In the genomic region with DNA sequence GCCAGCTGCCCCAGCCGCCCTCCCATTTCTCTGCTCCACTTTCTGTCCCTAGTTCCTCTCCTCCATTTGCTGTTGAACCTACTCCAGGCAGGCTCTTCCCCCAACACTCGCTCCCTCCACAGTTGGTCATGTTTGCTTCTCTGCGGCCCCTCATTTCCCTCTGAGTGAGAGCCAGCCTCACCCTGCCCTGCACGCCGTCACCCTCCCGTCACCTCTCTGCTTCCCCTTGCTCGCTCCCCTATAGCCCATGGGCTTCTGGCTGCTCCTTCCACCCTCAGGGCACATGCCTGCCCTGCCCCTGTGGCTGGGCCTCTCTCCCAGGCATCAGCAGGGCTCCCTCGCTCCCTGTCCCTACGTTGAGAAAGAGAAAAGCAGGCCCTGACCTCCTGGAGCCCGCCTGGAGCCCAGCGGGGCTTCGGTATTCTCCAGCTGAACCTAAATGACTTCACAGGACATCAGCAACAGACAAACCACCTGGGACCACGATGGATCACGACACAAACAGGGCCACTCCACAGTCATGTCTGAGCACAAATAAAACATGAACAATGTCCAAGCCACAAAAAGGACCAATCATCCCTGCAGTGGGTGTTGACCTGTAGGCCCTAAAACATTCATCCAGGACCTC, we compare ENCODE assay signal across 3 cellular contexts.
A peak's percentile ranks its signal among the peaks of the same experiment; 100 is the strongest.
TF ChIP-seq lines count a peak whose summit lies in the region.

No MANE protein-coding gene starts in this region.

TF ChIP-seq in IMR-90, 13 proteins besides CTCF, POLR2A, EP300 and RAD21:
- TF ChIP-seq MAZ (IDR thresholded peaks at IDR 0.05; ENCODE audit: borderline replicate concordance, low read depth, low read length) (no peak), BHLHE40 (IDR thresholded peaks at IDR 0.05; ENCODE audit: low read depth, low read length) (no peak), SMC3 (IDR thresholded peaks at IDR 0.05; ENCODE audit: low read depth, low read length) (no peak), CHD1 (IDR thresholded peaks at IDR 0.05; ENCODE audit: low read depth, low read length) (no peak), RFX5 (IDR thresholded peaks at IDR 0.05; ENCODE audit: low read depth, low read length) (no peak)

TF ChIP-seq in HepG2, 621 proteins besides CTCF, POLR2A, EP300 and RAD21 (continues in another document):
- TF ChIP-seq, protein P1, sequence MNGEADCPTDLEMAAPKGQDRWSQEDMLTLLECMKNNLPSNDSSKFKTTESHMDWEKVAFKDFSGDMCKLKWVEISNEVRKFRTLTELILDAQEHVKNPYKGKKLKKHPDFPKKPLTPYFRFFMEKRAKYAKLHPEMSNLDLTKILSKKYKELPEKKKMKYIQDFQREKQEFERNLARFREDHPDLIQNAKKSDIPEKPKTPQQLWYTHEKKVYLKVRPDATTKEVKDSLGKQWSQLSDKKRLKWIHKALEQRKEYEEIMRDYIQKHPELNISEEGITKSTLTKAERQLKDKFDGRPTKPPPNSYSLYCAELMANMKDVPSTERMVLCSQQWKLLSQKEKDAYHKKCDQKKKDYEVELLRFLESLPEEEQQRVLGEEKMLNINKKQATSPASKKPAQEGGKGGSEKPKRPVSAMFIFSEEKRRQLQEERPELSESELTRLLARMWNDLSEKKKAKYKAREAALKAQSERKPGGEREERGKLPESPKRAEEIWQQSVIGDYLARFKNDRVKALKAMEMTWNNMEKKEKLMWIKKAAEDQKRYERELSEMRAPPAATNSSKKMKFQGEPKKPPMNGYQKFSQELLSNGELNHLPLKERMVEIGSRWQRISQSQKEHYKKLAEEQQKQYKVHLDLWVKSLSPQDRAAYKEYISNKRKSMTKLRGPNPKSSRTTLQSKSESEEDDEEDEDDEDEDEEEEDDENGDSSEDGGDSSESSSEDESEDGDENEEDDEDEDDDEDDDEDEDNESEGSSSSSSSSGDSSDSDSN (CRISPR knock-in tag; IDR thresholded peaks at IDR 0.05), result peak; percentile 48; the same call in 1 of the 2 replicates
- TF ChIP-seq ZFX (CRISPR knock-in tag; IDR thresholded peaks at IDR 0.05; ENCODE audit: low read depth) (peak; percentile 50; the same call in 1 of the 2 replicates), ZFY (CRISPR knock-in tag; IDR thresholded peaks at IDR 0.05) (peak; percentile 11; the same call in 1 of the 2 replicates)
- TF ChIP-seq, protein P2, sequence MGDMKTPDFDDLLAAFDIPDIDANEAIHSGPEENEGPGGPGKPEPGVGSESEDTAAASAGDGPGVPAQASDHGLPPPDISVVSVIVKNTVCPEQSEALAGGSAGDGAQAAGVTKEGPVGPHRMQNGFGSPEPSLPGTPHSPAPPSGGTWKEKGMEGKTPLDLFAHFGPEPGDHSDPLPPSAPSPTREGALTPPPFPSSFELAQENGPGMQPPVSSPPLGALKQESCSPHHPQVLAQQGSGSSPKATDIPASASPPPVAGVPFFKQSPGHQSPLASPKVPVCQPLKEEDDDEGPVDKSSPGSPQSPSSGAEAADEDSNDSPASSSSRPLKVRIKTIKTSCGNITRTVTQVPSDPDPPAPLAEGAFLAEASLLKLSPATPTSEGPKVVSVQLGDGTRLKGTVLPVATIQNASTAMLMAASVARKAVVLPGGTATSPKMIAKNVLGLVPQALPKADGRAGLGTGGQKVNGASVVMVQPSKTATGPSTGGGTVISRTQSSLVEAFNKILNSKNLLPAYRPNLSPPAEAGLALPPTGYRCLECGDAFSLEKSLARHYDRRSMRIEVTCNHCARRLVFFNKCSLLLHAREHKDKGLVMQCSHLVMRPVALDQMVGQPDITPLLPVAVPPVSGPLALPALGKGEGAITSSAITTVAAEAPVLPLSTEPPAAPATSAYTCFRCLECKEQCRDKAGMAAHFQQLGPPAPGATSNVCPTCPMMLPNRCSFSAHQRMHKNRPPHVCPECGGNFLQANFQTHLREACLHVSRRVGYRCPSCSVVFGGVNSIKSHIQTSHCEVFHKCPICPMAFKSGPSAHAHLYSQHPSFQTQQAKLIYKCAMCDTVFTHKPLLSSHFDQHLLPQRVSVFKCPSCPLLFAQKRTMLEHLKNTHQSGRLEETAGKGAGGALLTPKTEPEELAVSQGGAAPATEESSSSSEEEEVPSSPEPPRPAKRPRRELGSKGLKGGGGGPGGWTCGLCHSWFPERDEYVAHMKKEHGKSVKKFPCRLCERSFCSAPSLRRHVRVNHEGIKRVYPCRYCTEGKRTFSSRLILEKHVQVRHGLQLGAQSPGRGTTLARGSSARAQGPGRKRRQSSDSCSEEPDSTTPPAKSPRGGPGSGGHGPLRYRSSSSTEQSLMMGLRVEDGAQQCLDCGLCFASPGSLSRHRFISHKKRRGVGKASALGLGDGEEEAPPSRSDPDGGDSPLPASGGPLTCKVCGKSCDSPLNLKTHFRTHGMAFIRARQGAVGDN (CRISPR knock-in tag; IDR thresholded peaks at IDR 0.05), result peak; percentile 70
- TF ChIP-seq, protein P3, sequence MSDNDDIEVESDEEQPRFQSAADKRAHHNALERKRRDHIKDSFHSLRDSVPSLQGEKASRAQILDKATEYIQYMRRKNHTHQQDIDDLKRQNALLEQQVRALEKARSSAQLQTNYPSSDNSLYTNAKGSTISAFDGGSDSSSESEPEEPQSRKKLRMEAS (IDR thresholded peaks at IDR 0.05), result peak; percentile 46
- TF ChIP-seq, protein P4, sequence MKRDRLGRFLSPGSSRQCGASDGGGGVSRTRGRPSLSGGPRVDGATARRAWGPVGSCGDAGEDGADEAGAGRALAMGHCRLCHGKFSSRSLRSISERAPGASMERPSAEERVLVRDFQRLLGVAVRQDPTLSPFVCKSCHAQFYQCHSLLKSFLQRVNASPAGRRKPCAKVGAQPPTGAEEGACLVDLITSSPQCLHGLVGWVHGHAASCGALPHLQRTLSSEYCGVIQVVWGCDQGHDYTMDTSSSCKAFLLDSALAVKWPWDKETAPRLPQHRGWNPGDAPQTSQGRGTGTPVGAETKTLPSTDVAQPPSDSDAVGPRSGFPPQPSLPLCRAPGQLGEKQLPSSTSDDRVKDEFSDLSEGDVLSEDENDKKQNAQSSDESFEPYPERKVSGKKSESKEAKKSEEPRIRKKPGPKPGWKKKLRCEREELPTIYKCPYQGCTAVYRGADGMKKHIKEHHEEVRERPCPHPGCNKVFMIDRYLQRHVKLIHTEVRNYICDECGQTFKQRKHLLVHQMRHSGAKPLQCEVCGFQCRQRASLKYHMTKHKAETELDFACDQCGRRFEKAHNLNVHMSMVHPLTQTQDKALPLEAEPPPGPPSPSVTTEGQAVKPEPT (CRISPR knock-in tag; IDR thresholded peaks at IDR 0.05; ENCODE audit: low read depth), result peak; percentile 46; the same call in 1 of the 2 replicates
- TF ChIP-seq, protein P5, sequence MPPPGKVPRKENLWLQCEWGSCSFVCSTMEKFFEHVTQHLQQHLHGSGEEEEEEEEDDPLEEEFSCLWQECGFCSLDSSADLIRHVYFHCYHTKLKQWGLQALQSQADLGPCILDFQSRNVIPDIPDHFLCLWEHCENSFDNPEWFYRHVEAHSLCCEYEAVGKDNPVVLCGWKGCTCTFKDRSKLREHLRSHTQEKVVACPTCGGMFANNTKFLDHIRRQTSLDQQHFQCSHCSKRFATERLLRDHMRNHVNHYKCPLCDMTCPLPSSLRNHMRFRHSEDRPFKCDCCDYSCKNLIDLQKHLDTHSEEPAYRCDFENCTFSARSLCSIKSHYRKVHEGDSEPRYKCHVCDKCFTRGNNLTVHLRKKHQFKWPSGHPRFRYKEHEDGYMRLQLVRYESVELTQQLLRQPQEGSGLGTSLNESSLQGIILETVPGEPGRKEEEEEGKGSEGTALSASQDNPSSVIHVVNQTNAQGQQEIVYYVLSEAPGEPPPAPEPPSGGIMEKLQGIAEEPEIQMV (CRISPR knock-in tag; IDR thresholded peaks at IDR 0.05; ENCODE audit: low read depth), result 0 out of 2 replicates have a peak, but pooled peaks have one; percentile 28

TF ChIP-seq in HEK293T, 16 proteins besides CTCF, POLR2A, EP300 and RAD21:
- TF ChIP-seq ARNT (IDR thresholded peaks at IDR 0.05) (no peak), L3MBTL2 (conservative IDR thresholded peaks at IDR 0.05) (no peak), LEF1 (IDR thresholded peaks at IDR 0.05; ENCODE audit: borderline replicate concordance) (no peak), SUZ12 (IDR thresholded peaks at IDR 0.05) (no peak)
- TF ChIP-seq, protein P6, sequence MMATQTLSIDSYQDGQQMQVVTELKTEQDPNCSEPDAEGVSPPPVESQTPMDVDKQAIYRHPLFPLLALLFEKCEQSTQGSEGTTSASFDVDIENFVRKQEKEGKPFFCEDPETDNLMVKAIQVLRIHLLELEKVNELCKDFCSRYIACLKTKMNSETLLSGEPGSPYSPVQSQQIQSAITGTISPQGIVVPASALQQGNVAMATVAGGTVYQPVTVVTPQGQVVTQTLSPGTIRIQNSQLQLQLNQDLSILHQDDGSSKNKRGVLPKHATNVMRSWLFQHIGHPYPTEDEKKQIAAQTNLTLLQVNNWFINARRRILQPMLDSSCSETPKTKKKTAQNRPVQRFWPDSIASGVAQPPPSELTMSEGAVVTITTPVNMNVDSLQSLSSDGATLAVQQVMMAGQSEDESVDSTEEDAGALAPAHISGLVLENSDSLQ (IDR thresholded peaks at IDR 0.05), result no peak
TF ChIP-seq in HEK293T: peak in this region for 0.
